18 cellular contexts compared by ENCODE assay signal in the genomic region with DNA sequence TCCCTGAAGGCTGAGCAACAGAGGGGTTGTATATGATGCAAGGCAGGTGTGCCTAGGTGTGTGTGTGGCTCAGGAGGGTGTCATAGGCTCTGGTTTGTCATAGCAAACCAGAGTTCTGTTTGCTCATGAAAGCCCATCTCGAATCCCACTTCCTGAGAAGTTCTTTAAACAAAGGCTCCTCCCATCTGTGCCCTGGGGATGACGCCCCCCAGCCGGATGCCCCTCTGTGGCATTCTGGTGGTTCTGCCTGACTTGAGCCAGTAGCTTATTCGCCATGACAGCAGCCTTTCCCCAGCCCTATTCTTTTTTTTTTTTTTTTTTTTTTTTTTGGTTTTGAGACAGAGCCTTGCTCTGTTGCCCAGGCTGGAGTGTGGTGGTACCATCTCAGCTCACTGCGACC. TPM values are rescaled to one million over a fixed set of nuclear protein-coding genes. Genes with fewer than 3 reads are reported as not detected.
DNase-seq lines count a peak whose midpoint lies in the region; ATAC-seq, FAIRE-seq and TF ChIP-seq lines count a peak whose summit lies in the region.
"Had no signal": no experiment of that assay in that cellular context is flagged by ENCODE, and none has a peak within 500 bp of the region (broad histone marks: within the 10 kb centered on the region; RNA-seq: fewer than 3 reads in every experiment).

No MANE protein-coding gene starts in this region.

- peak overlapping the region; percentile 76 for H3K4me2 ChIP-seq in Loucy (ENCODE audit: low read depth, low read length, poor library complexity, severe bottlenecking)
- H3K4me2 ChIP-seq in HepG2 (ENCODE audit: low read depth, low read length): no peak overlapping the region
- H3K4me2 ChIP-seq: GM23338, KMS-11 had no signal

- intact Hi-C loops in spleen (cut with DNase I; ENCODE audit: low total_unique reads): no loop called here
- intact Hi-C loops in HepG2 (cut with micrococcal nuclease; ENCODE audit: unreplicated experiment): no loop called here
- intact Hi-C loops in Caco-2 (cut with micrococcal nuclease; ENCODE audit: unreplicated experiment): no loop called here

- H3K4me1 ChIP-seq in Loucy (ENCODE audit: insufficient read depth, low read length, poor library complexity, severe bottlenecking): peaks cover 61% of the 10 kb centered on the region
- peaks cover 0 to 47% (median 2%) of the 10 kb centered on the region in 6 donors for H3K4me1 ChIP-seq in spleen
- no peaks in the 10 kb centered on the region for H3K4me1 ChIP-seq in HepG2 (ENCODE audit: insufficient read depth, low read length)
- H3K4me1 ChIP-seq in Caco-2: no peaks in the 10 kb centered on the region

- no peaks in the 10 kb centered on the region for H3K9me3 Mint-ChIP-seq in Caco-2 (ENCODE audit: unreplicated experiment)
- no peaks in the 10 kb centered on the region for H3K9me3 Mint-ChIP-seq in nephron progenitor cell
- H3K9me3 Mint-ChIP-seq: CD8-positive, alpha-beta memory T cell; GM23338; IgD-negative memory B cell had no signal

- peaks cover 58% of the 10 kb centered on the region for H3K36me3 ChIP-seq in Loucy (ENCODE audit: insufficient read depth, low read length)
- H3K36me3 ChIP-seq in spleen: peaks cover 0 to 84% (median 17%) of the 10 kb centered on the region in 6 donors
- H3K36me3 ChIP-seq in HepG2 (replicated peaks in 1 of 2; ENCODE audit: control insufficient read depth in 1 of 2, insufficient read depth in 2 of 2, low read length in 2 of 2): peaks cover 21 to 82% of the 10 kb centered on the region in 2 experiments
- H3K36me3 ChIP-seq in Caco-2 (ENCODE audit: control insufficient read depth, insufficient read depth, low read length): no peaks in the 10 kb centered on the region; the same call in 1 of the 2 replicates

- POLR2A ChIA-PET in HepG2 (lab: Yijun Ruan, JAX): no interaction called here
- POLR2A ChIA-PET in Caco-2 (lab: Charles Lee): interaction anchor here (0.6 kb wide), 1 partner anchor 46 kb away, joined by 7 read pairs; a partner anchor contains a TSS

- H3F3A ChIP-seq in Loucy (ENCODE audit: low read depth): peaks cover 4% of the 10 kb centered on the region; the same call in 1 of the 2 replicates

- H3K9me3 ChIP-seq in Loucy (ENCODE audit: insufficient read depth, low read depth, low read length): no peaks in the 10 kb centered on the region
- no peaks in the 10 kb centered on the region for H3K9me3 ChIP-seq in spleen
- no peaks in the 10 kb centered on the region for H3K9me3 ChIP-seq in HepG2 (ENCODE audit: low read length)
- H3K9me3 ChIP-seq in Caco-2: no peaks in the 10 kb centered on the region
- H3K9me3 ChIP-seq: BE2C had no signal

- in situ Hi-C loops in HepG2 (cut with HindIII; ENCODE audit: extremely low pct_ligation_motif_present, low pct_unique_long_range_greater_than_20kb): no loop called here

- DNase-seq in D341Med (ENCODE audit: low spot score): peak; percentile 32
- DNase-seq in germinal center (ENCODE audit: low spot score): peak; percentile 14
- peak; percentile 41 for DNase-seq in spleen
- DNase-seq in HepG2 (ENCODE audit: low spot score): no peak
- DNase-seq in Caco-2: no peak
- no peak for DNase-seq in nephron progenitor cell
- DNase-seq: BE2C; CD8-positive, alpha-beta memory T cell; DMS 273 treated with DMSO at 0.1 percent for 48 hours; H7 had no signal

- H3K27me3 Mint-ChIP-seq in Caco-2 (ENCODE audit: insufficient read depth, unreplicated experiment) (no peaks in the 10 kb centered on the region), nephron progenitor cell (ENCODE audit: low read depth, poor library complexity) (no peaks in the 10 kb centered on the region)
- H3K27me3 Mint-ChIP-seq: CD8-positive, alpha-beta memory T cell; IgD-negative memory B cell had no signal

- ATAC-seq in HepG2 (no peak), GM21423 (IDR thresholded peaks at IDR 0.05; ENCODE audit: unreplicated experiment) (no peak)
- ATAC-seq: GM12878, GM23338 had no signal

- H3K4me3 Mint-ChIP-seq in Caco-2 (ENCODE audit: unreplicated experiment) (no peak overlapping the region), nephron progenitor cell (no peak overlapping the region)
- H3K4me3 Mint-ChIP-seq: CD8-positive, alpha-beta memory T cell; GM23338; IgD-negative memory B cell had no signal

- FAIRE-seq in HepG2 (lab: Jason Lieb, UNC): no peak
- FAIRE-seq: A204.1, GM12878, GM19239 had no signal

- BruUV-seq in HepG2 (replicated peaks; lab: Mats Ljungman, UMichigan): no TSS peak
- BruUV-seq in Caco-2 (replicated peaks; lab: Mats Ljungman, UMichigan): no TSS peak

- CTCF ChIA-PET in HepG2 (lab: Yijun Ruan, JAX; ENCODE audit: low intra/inter-chr PET ratio, low total read pairs): no interaction called here
- CTCF ChIA-PET in Caco-2 (lab: Charles Lee): no interaction called here

- H3K9me2 ChIP-seq in Loucy (replicated peaks; ENCODE audit: low read depth, low read length): no peaks in the 10 kb centered on the region

- TF ChIP-seq EP300 in HepG2 (IDR thresholded peaks at IDR 0.05; ENCODE audit: low read depth in 2 of 2, low read length in 2 of 2): no peak
- no peak for TF ChIP-seq EP300 in HepG2 (CRISPR knock-in tag; IDR thresholded peaks at IDR 0.05; ENCODE audit: borderline replicate concordance)

- H3K36me3 Mint-ChIP-seq in Caco-2 (ENCODE audit: insufficient read depth, unreplicated experiment): peaks cover 54% of the 10 kb centered on the region
- H3K36me3 Mint-ChIP-seq in nephron progenitor cell (ENCODE audit: low read depth): peaks cover 6% of the 10 kb centered on the region

- H3K9ac ChIP-seq in Loucy (ENCODE audit: low read depth, low read length, poor library complexity, severe bottlenecking) (peak overlapping the region; percentile 62), HepG2 (ENCODE audit: insufficient read depth, low read depth, low read length) (no peak overlapping the region)
- H3K9ac ChIP-seq: KMS-11 had no signal

- TF ChIP-seq CTCF in Loucy (conservative IDR thresholded peaks at IDR 0.05; ENCODE audit: low read length) (no peak), spleen (IDR thresholded peaks at IDR 0.05 in 8 of 11, conservative IDR thresholded peaks at IDR 0.05 in 3 of 11) (no peak), HepG2 (CRISPR knock-in tag; IDR thresholded peaks at IDR 0.05) (no peak), Caco-2 (IDR thresholded peaks at IDR 0.05; ENCODE audit: insufficient read depth in 1 of 2, low read depth in 1 of 2, low read length in 1 of 2, severe bottlenecking in 1 of 2, unreplicated experiment in 1 of 2) (no peak), nephron progenitor cell (IDR thresholded peaks at IDR 0.05) (no peak)

- no peak for TF ChIP-seq RAD21 in HepG2 (CRISPR knock-in tag; IDR thresholded peaks at IDR 0.05)

- no peak overlapping the region for H2AFZ ChIP-seq in Loucy (ENCODE audit: low read length)
- no peak overlapping the region for H2AFZ ChIP-seq in HepG2 (ENCODE audit: low read length)
- H2AFZ ChIP-seq: GM23338 had no signal

- TF ChIP-seq POLR2A in spleen (IDR thresholded peaks at IDR 0.05) (no peak), HepG2 (IDR thresholded peaks at IDR 0.05; ENCODE audit: insufficient read depth in 1 of 2, low read depth in 2 of 2, low read length in 2 of 2) (no peak)

- no peaks in the 10 kb centered on the region for H3K4me1 Mint-ChIP-seq in Caco-2 (ENCODE audit: low read depth, unreplicated experiment)
- H3K4me1 Mint-ChIP-seq in nephron progenitor cell: peaks cover 23% of the 10 kb centered on the region

- no peak overlapping the region for H3K27ac ChIP-seq in spleen
- H3K27ac ChIP-seq in HepG2 (ENCODE audit: extremely low read length, insufficient read depth, low read length): no peak overlapping the region
- H3K27ac ChIP-seq: KMS-11 had no signal

- H3K27ac Mint-ChIP-seq in Caco-2 (ENCODE audit: unreplicated experiment) (no peak overlapping the region), nephron progenitor cell (no peak overlapping the region)
- H3K27ac Mint-ChIP-seq: GM23338 had no signal

- H3K4me3 ChIP-seq in Loucy (ENCODE audit: low read length, poor library complexity, severe bottlenecking) (peak overlapping the region; percentile 67), spleen (no peak overlapping the region), HepG2 (replicated peaks in 1 of 3; ENCODE audit: insufficient read depth in 1 of 3, low read depth in 2 of 3, low read length in 3 of 3) (no peak overlapping the region), Caco-2 (ENCODE audit: low read depth, low read length) (no peak overlapping the region)
- H3K4me3 ChIP-seq: GM12878, GM23338 had no signal

- no peaks in the 10 kb centered on the region for H3K27me3 ChIP-seq in Loucy (ENCODE audit: insufficient read depth, low read length, poor library complexity, severe bottlenecking)
- no peaks in the 10 kb centered on the region for H3K27me3 ChIP-seq in spleen (replicated peaks in 1 of 7)
- H3K27me3 ChIP-seq in HepG2 (ENCODE audit: control insufficient read depth in 1 of 2, insufficient read depth in 2 of 2, low read length in 2 of 2): no peaks in the 10 kb centered on the region
- H3K27me3 ChIP-seq in Caco-2 (replicated peaks; ENCODE audit: control insufficient read depth, insufficient read depth, low read length): no peaks in the 10 kb centered on the region
- H3K27me3 ChIP-seq: BE2C had no signal

- no peaks in the 10 kb centered on the region for H4K20me1 ChIP-seq in Loucy (ENCODE audit: insufficient read depth, low read length, poor library complexity, severe bottlenecking)
- 0 out of 2 replicates have a peak, but pooled peaks cover 2% of the 10 kb centered on the region for H4K20me1 ChIP-seq in HepG2 (ENCODE audit: insufficient read depth, low read length)

- peaks cover 27% of the 10 kb centered on the region; the same call in 1 of the 2 replicates for H3K79me2 ChIP-seq in Loucy (ENCODE audit: insufficient read depth, low read length)
- H3K79me2 ChIP-seq in HepG2 (ENCODE audit: insufficient read depth, low read length): no peaks in the 10 kb centered on the region

- 56 to 80% (median 75%) methylated on average over 5 of the region's 5 CpGs for WGBS in spleen, 5 donors
- 98% methylated on average over 5 of the region's 5 CpGs for WGBS in HepG2 (ENCODE audit: low lambda C conversion rate)

RNA-seq across cellular contexts. Expression of a gene that starts 45.4 kb away (rescaled TPM):
- total RNA-seq in spleen: 10 to 100 TPM; 16.9 to 30.2 (median 22.1) TPM
- polyA plus RNA-seq in spleen: 1 to 10 TPM; 5.8 to 8.9 (median 7.3) TPM
- 19.5 and 51.3 TPM in 2 replicates for total RNA-seq in HepG2 (2016; rRNA removed; fragmentation: Illumina TruSeq; extraction: Trizol)
- 13.0 and 13.1 TPM in 2 replicates for total RNA-seq in HepG2 (2016; cell fraction: cytosol; rRNA removed; fragmentation: Illumina TruSeq; extraction: Trizol; ENCODE audit: low read depth)
- 19.8 and 48.1 TPM in 2 replicates for total RNA-seq in HepG2 (2016; cell fraction: insoluble cytoplasmic fraction; rRNA removed; fragmentation: Illumina TruSeq; extraction: Trizol)
- 12.9 and 15.5 TPM in 2 replicates for total RNA-seq in HepG2 (2016; cell fraction: membrane; rRNA removed; fragmentation: Illumina TruSeq; extraction: Trizol)
- total RNA-seq in HepG2 (2016; cell fraction: nucleus; rRNA removed; fragmentation: Illumina TruSeq; extraction: Trizol): 46.1 and 55.1 TPM in 2 replicates
- polyA plus RNA-seq in HepG2 (2011; rRNA removed): 65.3 and 74.3 TPM in 2 replicates
- 68.0 and 77.8 TPM in 2 replicates for polyA plus RNA-seq in HepG2 (2011; cell fraction: cytosol; rRNA removed)
- polyA plus RNA-seq in HepG2 (2011; cell fraction: nucleus; rRNA removed): 56.4 and 59.5 TPM in 2 replicates
- polyA plus RNA-seq in HepG2 (2012): 60.1 and 65.8 TPM in 2 replicates
- polyA plus RNA-seq in HepG2 (2016; cell fraction: cytosol; fragmentation: Illumina TruSeq; extraction: Trizol; ENCODE audit: low read depth): 9.4 and 9.5 TPM in 2 replicates
- polyA plus RNA-seq in HepG2 (2016; cell fraction: insoluble cytoplasmic fraction; fragmentation: Illumina TruSeq; extraction: Trizol; ENCODE audit: low read depth): 26.4 and 30.6 TPM in 2 replicates
- 13.4 and 13.9 TPM in 2 replicates for polyA plus RNA-seq in HepG2 (2016; cell fraction: membrane; fragmentation: Illumina TruSeq; extraction: Trizol; ENCODE audit: low read depth)
- polyA plus RNA-seq in HepG2 (2016; cell fraction: nucleus; fragmentation: Illumina TruSeq; extraction: Trizol; ENCODE audit: insufficient read depth, low read depth): 125 and 129 TPM in 2 replicates
- 15.2 and 37.2 TPM in 2 replicates for polyA minus RNA-seq in HepG2 (2011; rRNA and poly(A)+ RNA removed; ENCODE audit: low replicate concordance)
- 23.6 and 33.0 TPM in 2 replicates for polyA minus RNA-seq in HepG2 (2011; cell fraction: cytosol; rRNA and poly(A)+ RNA removed)
- 37.1 and 44.5 TPM in 2 replicates for polyA minus RNA-seq in HepG2 (2011; cell fraction: nucleus; rRNA and poly(A)+ RNA removed)
- total RNA-seq in Caco-2 (2022): 48.2 and 55.5 TPM in 2 replicates

Comparison
In these comparisons a context has a peak if more than half of its experiments do, and no peak if none do; other contexts are left out.
1. DNase-seq: peak in D341Med (single experiment), germinal center (single experiment) and spleen (single experiment); none in HepG2 (single experiment), Caco-2 (0 of 2) and nephron progenitor cell (single experiment).